ENCODE assay signal across 8 cellular contexts in genomic region chr1:10475510-10475909, GRCh38. TPM values are rescaled to one million over a fixed set of nuclear protein-coding genes. Genes with fewer than 3 reads are reported as not detected.
DNase-seq lines count a peak whose midpoint lies in the region; ATAC-seq, FAIRE-seq and TF ChIP-seq lines count a peak whose summit lies in the region.

No MANE protein-coding gene starts in this region.

- POLR2A ChIA-PET in K562 (lab: Yijun Ruan, JAX): interaction anchor here (0.6 to 0.9 kb wide), 6 partner anchors 9 to 159 kb away, joined by 3 to 4 read pairs (median 3); partner anchors contain the start of gene CENPS

- peak overlapping the region; percentile 84 for H3K4me2 ChIP-seq in K562 (ENCODE audit: insufficient read depth, low read length)

- TF ChIP-seq CTCF in heart left ventricle (IDR thresholded peaks at IDR 0.05) (no peak), K562 (IDR thresholded peaks at IDR 0.05 in 2 of 3, conservative IDR thresholded peaks at IDR 0.05 in 1 of 3; ENCODE audit: insufficient read depth in 2 of 3, low read depth in 1 of 3, low read length in 3 of 3) (no peak), upper lobe of right lung (IDR thresholded peaks at IDR 0.05) (no peak)

- peak overlapping the region; percentile 92 for H3K27ac Mint-ChIP-seq in memory B cell

- H3K27ac ChIP-seq in heart left ventricle: peak overlapping the region; percentile 81 to 94 (median 88)
- H3K27ac ChIP-seq in K562 (ENCODE audit: extremely low read depth, low read depth, low read length): peak overlapping the region; percentile 90
- H3K27ac ChIP-seq in upper lobe of right lung: peak overlapping the region; percentile 84

- TF ChIP-seq POLR2A in heart left ventricle (IDR thresholded peaks at IDR 0.05) (no peak), K562 (conservative IDR thresholded peaks at IDR 0.05) (no peak)

- TF ChIP-seq RAD21 in K562 (CRISPR knock-in tag; conservative IDR thresholded peaks at IDR 0.05 in 1 of 2, IDR thresholded peaks at IDR 0.05 in 1 of 2): no peak

- CTCF ChIA-PET in K562 (lab: Yijun Ruan, JAX; ENCODE audit: low intra/inter-chr PET ratio): no interaction called here

- DNase-seq in heart left ventricle: no peak
- DNase-seq in Right ventricle myocardium superior: no peak
- DNase-seq in K562 (ENCODE audit: extremely low read depth in 1 of 4, low spot score in 3 of 4): peak in 2 of 4 experiments; percentile 40 to 61
- no peak for DNase-seq in memory B cell (ENCODE audit: low spot score in 2 of 2)
- DNase-seq in upper lobe of right lung: no peak
- no peak for DNase-seq in NCI-H524 (lab: John Stamatoyannopoulos, UW)

- no peaks in the 10 kb centered on the region for H3K36me3 Mint-ChIP-seq in memory B cell

- no TSS peak for BruUV-seq in K562 (replicated peaks; lab: Mats Ljungman, UMichigan)

- peak overlapping the region; percentile 82 to 98 for H3K9ac ChIP-seq in K562 (ENCODE audit: insufficient read depth in 1 of 2, low read depth in 2 of 2, low read length in 2 of 2)

- ATAC-seq in heart left ventricle (peak in 3 of 4 donors; percentile 15 to 30 (median 27)), Right ventricle myocardium superior (ENCODE audit: poor library complexity) (no peak), K562 (peak; percentile 0; the same call in 1 of the 3 replicates), memory B cell (ENCODE audit: low read depth) (no peak), upper lobe of right lung (no peak), GM18867 (IDR thresholded peaks at IDR 0.05; ENCODE audit: unreplicated experiment) (no peak), GM21619 (IDR thresholded peaks at IDR 0.05; ENCODE audit: unreplicated experiment) (no peak)

- H3K9me3 Mint-ChIP-seq in memory B cell: no peaks in the 10 kb centered on the region

- 1 to 2% (median 2%) methylated on average over 12 to 13 of the region's 13 CpGs for WGBS in heart left ventricle, 4 donors
- under 1% methylated on average over 13 of the region's 13 CpGs for WGBS in K562 (ENCODE audit: insufficient coverage, low coverage, missing lambda C conversion rate)

- peaks cover 68% of the 10 kb centered on the region for H3K79me2 ChIP-seq in K562 (ENCODE audit: control insufficient read depth, insufficient read depth, low read length)

- peak overlapping the region; percentile 96 for H3K4me3 Mint-ChIP-seq in memory B cell

- H3K27me3 ChIP-seq in heart left ventricle (no peaks in the 10 kb centered on the region), K562 (ENCODE audit: control insufficient read depth in 2 of 2, insufficient read depth in 2 of 2, low read length in 2 of 2) (no peaks in the 10 kb centered on the region), upper lobe of right lung (no peaks in the 10 kb centered on the region)

- H3K4me1 Mint-ChIP-seq in memory B cell: peaks cover 25% of the 10 kb centered on the region

- H3K36me3 ChIP-seq in heart left ventricle (no peaks in the 10 kb centered on the region), K562 (ENCODE audit: control insufficient read depth, insufficient read depth, low read length) (peaks cover 22% of the 10 kb centered on the region), upper lobe of right lung (no peaks in the 10 kb centered on the region)

- peaks cover 0 to 52% (median 23%) of the 10 kb centered on the region in 12 donors for H3K4me1 ChIP-seq in heart left ventricle
- peaks cover 24 to 31% of the 10 kb centered on the region in 2 experiments; a peak in 4 of 5 replicates for H3K4me1 ChIP-seq in K562 (replicated peaks in 1 of 2; ENCODE audit: control insufficient read depth in 2 of 2, insufficient read depth in 2 of 2, low read length in 2 of 2)
- peaks cover 24% of the 10 kb centered on the region for H3K4me1 ChIP-seq in upper lobe of right lung

- no peaks in the 10 kb centered on the region for H3K27me3 Mint-ChIP-seq in memory B cell

- H3K9me1 ChIP-seq in K562 (ENCODE audit: control insufficient read depth, insufficient read depth, low read length): no peaks in the 10 kb centered on the region

- peak overlapping the region; percentile 84 for H2AFZ ChIP-seq in K562 (ENCODE audit: low read depth, low read length)

- no peaks in the 10 kb centered on the region for H4K20me1 ChIP-seq in K562 (replicated peaks; ENCODE audit: control insufficient read depth, insufficient read depth, low read length)

- peak; percentile 48 for FAIRE-seq in K562 (lab: Jason Lieb, UNC)

- in situ Hi-C loops in K562 (cut with MboI): no loop called here

- intact Hi-C loops in heart left ventricle (cut with DNase I): loop anchor here in 1 of 10 donors (5.0 kb wide), 1 partner anchor 43 kb away; the partner anchor contains the start of gene CENPS
- intact Hi-C loops in Right ventricle myocardium superior (cut with DNase I): no loop called here
- intact Hi-C loops in K562 (cut with micrococcal nuclease): loop anchor here (2.0 kb wide), 1 partner anchor 19 kb away; no protein-coding TSS in a partner anchor
- intact Hi-C loops in upper lobe of right lung (cut with DNase I): no loop called here

- H3K9me3 ChIP-seq in heart left ventricle (no peaks in the 10 kb centered on the region), K562 (replicated peaks; ENCODE audit: control insufficient read depth, insufficient read depth, low read depth, low read length) (no peaks in the 10 kb centered on the region), upper lobe of right lung (no peaks in the 10 kb centered on the region)

- peak overlapping the region; percentile 77 to 97 (median 90) for H3K4me3 ChIP-seq in heart left ventricle
- H3K4me3 ChIP-seq in K562: peak overlapping the region; percentile 72
- peak overlapping the region; percentile 86 for H3K4me3 ChIP-seq in upper lobe of right lung

- no peak for TF ChIP-seq EP300 in K562 (IDR thresholded peaks at IDR 0.05; ENCODE audit: low read length)

RNA-seq across cellular contexts. Expression of gene PEX14, which starts 0.8 kb away (rescaled TPM):
- total RNA-seq in heart left ventricle (10 to 100 TPM; 14.9 to 25.1 (median 19.6) TPM), Right ventricle myocardium superior (18.4 TPM), K562 (2014; rRNA removed) (25.7 and 39.1 TPM in 2 replicates), K562 (2014; rRNA removed; fragmentation: Illumina TruSeq; extraction: Trizol) (11.6 and 12.8 TPM in 2 replicates), K562 (2015; rRNA removed; fragmentation: Illumina TruSeq; extraction: Trizol) (20.2 and 22.7 TPM in 2 replicates), K562 (2021) (45.7 and 47.5 TPM in 2 replicates), upper lobe of right lung (25.8 TPM)
- polyA plus RNA-seq in heart left ventricle (10 to 100 TPM; 24.2 to 28.7 TPM), K562 (2011; rRNA removed) (8.0 and 19.6 TPM in 2 replicates), K562 (2014; fragmentation: Illumina TruSeq; extraction: Trizol) (30.2 and 31.2 TPM in 2 replicates), K562 (2014; fragmentation: Nextera tagmentation; extraction: Ambion mirVana) (1 to 10 TPM; 2.6 to 2.9 TPM), K562 (2014; rRNA removed) (25.5 and 27.2 TPM in 2 replicates)
- total RNA-seq in K562 (2011; cell fraction: chromatin; rRNA removed; ENCODE audit: low replicate concordance): 22.7 and 32.6 TPM in 2 replicates
- 32.9 and 41.0 TPM in 2 replicates for total RNA-seq in K562 (2011; cell fraction: nucleolus; rRNA removed)
- total RNA-seq in K562 (2011; cell fraction: nucleoplasm; rRNA removed): 27.9 and 28.1 TPM in 2 replicates
- 11.8 and 15.9 TPM in 2 replicates for polyA plus RNA-seq in K562 (2011; cell fraction: cytosol; rRNA removed)
- polyA plus RNA-seq in K562 (2011; cell fraction: nucleus; rRNA removed): 22.9 and 28.2 TPM in 2 replicates
- 37.1 and 37.2 TPM in 2 replicates for polyA plus RNA-seq in K562 (2012)
- 6.4 and 7.4 TPM in 2 replicates for polyA minus RNA-seq in K562 (2011; rRNA and poly(A)+ RNA removed)
- polyA minus RNA-seq in K562 (2011; cell fraction: cytosol; rRNA and poly(A)+ RNA removed): 11.3 and 18.9 TPM in 2 replicates
- polyA minus RNA-seq in K562 (2011; cell fraction: nucleus; rRNA and poly(A)+ RNA removed): 12.4 and 16.8 TPM in 2 replicates

RNA-seq across cellular contexts. Expression of gene DFFA, which starts 3.2 kb away (rescaled TPM):
- 10 to 100 TPM; 16.0 to 27.6 (median 24.5) TPM for total RNA-seq in heart left ventricle
- 10 to 100 TPM; 10.4 to 26.0 TPM for polyA plus RNA-seq in heart left ventricle
- total RNA-seq in Right ventricle myocardium superior: 20.8 TPM
- total RNA-seq in K562 (2011; cell fraction: chromatin; rRNA removed; ENCODE audit: low replicate concordance): 54.1 and 71.5 TPM in 2 replicates
- 37.0 and 45.7 TPM in 2 replicates for total RNA-seq in K562 (2011; cell fraction: nucleolus; rRNA removed)
- total RNA-seq in K562 (2011; cell fraction: nucleoplasm; rRNA removed): 49.3 and 71.1 TPM in 2 replicates
- 47.0 and 62.9 TPM in 2 replicates for total RNA-seq in K562 (2014; rRNA removed)
- 66.5 and 67.3 TPM in 2 replicates for total RNA-seq in K562 (2014; rRNA removed; fragmentation: Illumina TruSeq; extraction: Trizol)
- total RNA-seq in K562 (2015; rRNA removed; fragmentation: Illumina TruSeq; extraction: Trizol): 64.2 and 65.3 TPM in 2 replicates
- total RNA-seq in K562 (2021): 74.8 and 78.9 TPM in 2 replicates
- polyA plus RNA-seq in K562 (2011; rRNA removed): 47.1 and 57.7 TPM in 2 replicates
- 36.0 and 40.4 TPM in 2 replicates for polyA plus RNA-seq in K562 (2011; cell fraction: cytosol; rRNA removed)
- polyA plus RNA-seq in K562 (2011; cell fraction: nucleus; rRNA removed): 17.7 and 20.4 TPM in 2 replicates
- 29.9 and 45.7 TPM in 2 replicates for polyA plus RNA-seq in K562 (2012)
- polyA plus RNA-seq in K562 (2014; fragmentation: Illumina TruSeq; extraction: Trizol): 53.3 and 54.9 TPM in 2 replicates
- 10 to 100 TPM; 59.2 to 71.7 TPM for polyA plus RNA-seq in K562 (2014; fragmentation: Nextera tagmentation; extraction: Ambion mirVana)
- polyA plus RNA-seq in K562 (2014; rRNA removed): 39.6 and 44.4 TPM in 2 replicates
- 78.7 and 100.0 TPM in 2 replicates for polyA minus RNA-seq in K562 (2011; rRNA and poly(A)+ RNA removed)
- 29.8 and 30.1 TPM in 2 replicates for polyA minus RNA-seq in K562 (2011; cell fraction: cytosol; rRNA and poly(A)+ RNA removed)
- polyA minus RNA-seq in K562 (2011; cell fraction: nucleus; rRNA and poly(A)+ RNA removed): 7.7 and 12.9 TPM in 2 replicates
- total RNA-seq in upper lobe of right lung: 36.9 TPM

RNA-seq across cellular contexts. Expression of gene CORT, which starts 25.7 kb away (rescaled TPM):
- total RNA-seq in heart left ventricle (under 1 TPM in 2 of 9 donors, not detected in 7; 0.19 to 0.37 TPM), Right ventricle myocardium superior (0.32 TPM), K562 (2014; rRNA removed) (0.29 TPM in 1 of 2 replicates, not detected in the other), K562 (2014; rRNA removed; fragmentation: Illumina TruSeq; extraction: Trizol) (0.11 and 0.19 TPM in 2 replicates), K562 (2015; rRNA removed; fragmentation: Illumina TruSeq; extraction: Trizol) (0.34 and 0.54 TPM in 2 replicates), K562 (2021) (0.51 TPM in 1 of 2 replicates, not detected in the other), upper lobe of right lung (not detected)
- polyA plus RNA-seq in heart left ventricle (not detected), K562 (2011; rRNA removed) (not detected in 2 replicates), K562 (2014; fragmentation: Illumina TruSeq; extraction: Trizol) (0.15 TPM in 2 replicates), K562 (2014; fragmentation: Nextera tagmentation; extraction: Ambion mirVana) (not detected), K562 (2014; rRNA removed) (0.08 TPM in 1 of 2 replicates, not detected in the other)
- 0.51 and 1.1 TPM in 2 replicates for total RNA-seq in K562 (2011; cell fraction: chromatin; rRNA removed; ENCODE audit: low replicate concordance)
- total RNA-seq in K562 (2011; cell fraction: nucleolus; rRNA removed): 0.53 and 1.0 TPM in 2 replicates
- total RNA-seq in K562 (2011; cell fraction: nucleoplasm; rRNA removed): 1.0 and 1.3 TPM in 2 replicates
- polyA plus RNA-seq in K562 (2011; cell fraction: cytosol; rRNA removed): not detected in 2 replicates
- 0.37 TPM in 1 of 2 replicates, not detected in the other for polyA plus RNA-seq in K562 (2011; cell fraction: nucleus; rRNA removed)
- 0.16 and 0.42 TPM in 2 replicates for polyA plus RNA-seq in K562 (2012)
- not detected in 2 replicates for polyA minus RNA-seq in K562 (2011; rRNA and poly(A)+ RNA removed)
- not detected in 2 replicates for polyA minus RNA-seq in K562 (2011; cell fraction: cytosol; rRNA and poly(A)+ RNA removed)
- not detected in 2 replicates for polyA minus RNA-seq in K562 (2011; cell fraction: nucleus; rRNA and poly(A)+ RNA removed)

RNA-seq across cellular contexts. Expression of gene CENPS, which starts 45.3 kb away (rescaled TPM):
- 10 to 100 TPM in 1 of 9 donors, 1 to 10 TPM in 8; 2.4 to 11.6 (median 8.5) TPM for total RNA-seq in heart left ventricle
- 1 to 10 TPM; 6.7 to 8.2 TPM for polyA plus RNA-seq in heart left ventricle
- total RNA-seq in Right ventricle myocardium superior: 8.7 TPM
- 7.7 and 8.5 TPM in 2 replicates for total RNA-seq in K562 (2011; cell fraction: chromatin; rRNA removed; ENCODE audit: low replicate concordance)
- 5.1 and 5.8 TPM in 2 replicates for total RNA-seq in K562 (2011; cell fraction: nucleolus; rRNA removed)
- 6.0 and 8.2 TPM in 2 replicates for total RNA-seq in K562 (2011; cell fraction: nucleoplasm; rRNA removed)
- total RNA-seq in K562 (2014; rRNA removed): 21.7 and 24.0 TPM in 2 replicates
- total RNA-seq in K562 (2014; rRNA removed; fragmentation: Illumina TruSeq; extraction: Trizol): 31.8 and 33.4 TPM in 2 replicates
- 26.7 and 31.3 TPM in 2 replicates for total RNA-seq in K562 (2015; rRNA removed; fragmentation: Illumina TruSeq; extraction: Trizol)
- 27.1 and 28.9 TPM in 2 replicates for total RNA-seq in K562 (2021)
- 12.6 and 14.0 TPM in 2 replicates for polyA plus RNA-seq in K562 (2011; rRNA removed)
- polyA plus RNA-seq in K562 (2011; cell fraction: cytosol; rRNA removed): 9.0 and 12.0 TPM in 2 replicates
- 4.9 and 6.3 TPM in 2 replicates for polyA plus RNA-seq in K562 (2011; cell fraction: nucleus; rRNA removed)
- 29.5 and 36.6 TPM in 2 replicates for polyA plus RNA-seq in K562 (2012)
- polyA plus RNA-seq in K562 (2014; fragmentation: Illumina TruSeq; extraction: Trizol): 26.0 and 26.3 TPM in 2 replicates
- polyA plus RNA-seq in K562 (2014; fragmentation: Nextera tagmentation; extraction: Ambion mirVana): 10 to 100 TPM; 10.2 to 16.4 TPM
- polyA plus RNA-seq in K562 (2014; rRNA removed): 20.5 and 36.0 TPM in 2 replicates
- polyA minus RNA-seq in K562 (2011; rRNA and poly(A)+ RNA removed): 4.9 and 5.4 TPM in 2 replicates
- 2.4 and 4.5 TPM in 2 replicates for polyA minus RNA-seq in K562 (2011; cell fraction: cytosol; rRNA and poly(A)+ RNA removed)
- 3.0 and 6.7 TPM in 2 replicates for polyA minus RNA-seq in K562 (2011; cell fraction: nucleus; rRNA and poly(A)+ RNA removed)
- total RNA-seq in upper lobe of right lung: 10.2 TPM

Comparison
In these comparisons a context has a peak if more than half of its experiments do, and no peak if none do; other contexts are left out.
1. ATAC-seq: peak in heart left ventricle (3 of 4) and K562 (single experiment); none in Right ventricle myocardium superior (single experiment), memory B cell (single experiment), upper lobe of right lung (single experiment), GM18867 (single experiment) and GM21619 (single experiment).
2. Peak in every context shown above with its lines, with median percentiles within 50 percentile points of each other: H3K27ac ChIP-seq and H3K4me3 ChIP-seq.